ENCODE assay signal across 8 cellular contexts in genomic region chr16:50025544-50025931, GRCh38. TPM values are rescaled to one million over a fixed set of nuclear protein-coding genes. Genes with fewer than 3 reads are reported as not detected.
DNase-seq lines count a peak whose midpoint lies in the region; ATAC-seq and TF ChIP-seq lines count a peak whose summit lies in the region.

No MANE protein-coding gene starts in this region.

- no peak overlapping the region for H2BK120ac ChIP-seq in neuronal stem cell (ENCODE audit: low read depth, low read length)

- H3K27ac ChIP-seq in esophagus muscularis mucosa (replicated peaks in 1 of 4) (peak overlapping the region; percentile 79 to 89 (median 86)), neuronal stem cell (replicated peaks; ENCODE audit: low read length) (peak overlapping the region; percentile 25)

- peaks cover 23 to 39% (median 33%) of the 10 kb centered on the region in 4 donors for H3K4me1 ChIP-seq in esophagus muscularis mucosa
- peaks cover 4 to 6% of the 10 kb centered on the region in 2 donors for H3K4me1 ChIP-seq in neuronal stem cell (ENCODE audit: control insufficient read depth in 2 of 2, insufficient read depth in 1 of 2, low read depth in 1 of 2, low read length in 2 of 2)

- H3K18ac ChIP-seq in neuronal stem cell (ENCODE audit: low read length) = peak overlapping the region; percentile 91

- no peak overlapping the region for H2BK12ac ChIP-seq in neuronal stem cell (ENCODE audit: low read length)

- H2AFZ ChIP-seq in neuronal stem cell (ENCODE audit: low read length) = peak overlapping the region; percentile 91

- peak overlapping the region; percentile 64 for H2BK15ac ChIP-seq in neuronal stem cell (ENCODE audit: low read length)

- TF ChIP-seq POLR2A in esophagus muscularis mucosa (IDR thresholded peaks at IDR 0.05; ENCODE audit: low read depth) = no peak

- no peak overlapping the region for H4K91ac ChIP-seq in neuronal stem cell (ENCODE audit: low read depth, low read length, poor library complexity)

- no peaks in the 10 kb centered on the region for H3K27me3 ChIP-seq in esophagus muscularis mucosa
- H3K27me3 ChIP-seq in neuronal stem cell (ENCODE audit: control insufficient read depth in 3 of 3, insufficient read depth in 3 of 3, low read depth in 1 of 3, low read length in 3 of 3) = no peaks in the 10 kb centered on the region

- H3K4me3 ChIP-seq in esophagus muscularis mucosa (peak overlapping the region; percentile 77 to 99 (median 94)), neuronal stem cell (ENCODE audit: low read length in 2 of 2) (peak overlapping the region; percentile 79 to 96)

- H2BK5ac ChIP-seq in neuronal stem cell (ENCODE audit: low read length) = peak overlapping the region; percentile 87

- H2AK5ac ChIP-seq in neuronal stem cell (ENCODE audit: low read depth, low read length) = peak overlapping the region; percentile 1

- peak overlapping the region; percentile 99 for H3K23ac ChIP-seq in neuronal stem cell (ENCODE audit: low read depth, low read length, poor library complexity)

- H3K4me2 ChIP-seq in neuronal stem cell (ENCODE audit: insufficient read depth, low read length, poor library complexity, severe bottlenecking) = peak overlapping the region; percentile 82

- H3K79me1 ChIP-seq in neuronal stem cell (ENCODE audit: low read depth, low read length) = peaks cover 9% of the 10 kb centered on the region

- intact Hi-C loops in esophagus muscularis mucosa (cut with DNase I) = loop anchor here (2.0 to 10.0 kb wide), 5 partner anchors 41 to 769 kb away; partner anchors contain the start of gene TENT4B

- DNase-seq in ACHN (peak; percentile 41), HuH-7 (ENCODE audit: low spot score) (peak; percentile 14), esophagus muscularis mucosa (ENCODE audit: extremely low spot score) (no peak), neuronal stem cell (ENCODE audit: low spot score) (no peak), GF-D8 (lab: John Stamatoyannopoulos, UW) (no peak), epidermal melanocyte (ENCODE audit: insufficient read length, low spot score) (no peak)
- peak; percentile 3 to 7 for DNase-seq in activated CD4-positive, alpha-beta T cell treated with anti-CD3 and anti-CD28 coated beads, Interleukin-2, amount 50 U/mL, for 24 hours (ENCODE audit: low read depth in 1 of 2, low spot score in 1 of 2)

- H3K4ac ChIP-seq in neuronal stem cell (ENCODE audit: low read length) = no peak overlapping the region

- peak overlapping the region; percentile 91 for H3K14ac ChIP-seq in neuronal stem cell (ENCODE audit: low read length)

- H3K9me3 ChIP-seq in esophagus muscularis mucosa (no peaks in the 10 kb centered on the region), neuronal stem cell (replicated peaks in 1 of 2; ENCODE audit: control insufficient read depth in 2 of 2, insufficient read depth in 1 of 2, low read depth in 1 of 2, low read length in 2 of 2) (no peaks in the 10 kb centered on the region)

- ATAC-seq in GM19035 (IDR thresholded peaks at IDR 0.05; ENCODE audit: unreplicated experiment) = peak; percentile 16

- WGBS in esophagus muscularis mucosa = under 1% methylated on average over 17 of the region's 17 CpGs
- no CpG with 5 or more reads among the region's 17 CpGs for WGBS in neuronal stem cell (ENCODE audit: extremely low coverage in 2 of 2, insufficient read length in 2 of 2, insufficient replicate concordance in 1 of 2), 2 donors

- H3K36me3 ChIP-seq in esophagus muscularis mucosa = peaks cover 0 to 18% (median 8%) of the 10 kb centered on the region in 4 donors
- H3K36me3 ChIP-seq in neuronal stem cell (replicated peaks in 1 of 2; ENCODE audit: control insufficient read depth in 2 of 2, insufficient read depth in 2 of 2, low read length in 2 of 2) = peaks cover 0 to 33% of the 10 kb centered on the region in 2 donors

- no peak for TF ChIP-seq EP300 in esophagus muscularis mucosa (IDR thresholded peaks at IDR 0.05)

- in situ Hi-C loops in ACHN (cut with HindIII; ENCODE audit: low pct_ligation_motif_present, low pct_unique_long_range_greater_than_20kb, low sequenced_read_pairs) = no loop called here

- no peak overlapping the region for H4K8ac ChIP-seq in neuronal stem cell (ENCODE audit: low read depth, low read length)

- H3K9ac ChIP-seq in neuronal stem cell (ENCODE audit: low read depth, low read length, poor library complexity) = peak overlapping the region; percentile 64

- TF ChIP-seq CTCF in esophagus muscularis mucosa (IDR thresholded peaks at IDR 0.05) = no peak

RNA-seq across cellular contexts. Expression of gene CNEP1R1, which starts 0.5 kb away (rescaled TPM):
- total RNA-seq in esophagus muscularis mucosa = 10 to 100 TPM; 11.2 to 18.7 (median 14.2) TPM
- polyA plus RNA-seq in neuronal stem cell (2013, experiment 1 of 2) = 19.1 TPM
- 19.2 TPM for polyA plus RNA-seq in neuronal stem cell (2013, experiment 2 of 2)

RNA-seq across cellular contexts. Expression of gene HEATR3, which starts 40.2 kb away (rescaled TPM):
- 10 to 100 TPM in 3 of 4 donors, 1 to 10 TPM in 1; 10.0 to 25.7 (median 12.4) TPM for total RNA-seq in esophagus muscularis mucosa
- polyA plus RNA-seq in neuronal stem cell (2013, experiment 1 of 2) = 12.8 TPM
- 11.8 TPM for polyA plus RNA-seq in neuronal stem cell (2013, experiment 2 of 2)

Comparison
In these comparisons a context has a peak if more than half of its experiments do, and no peak if none do; other contexts are left out.
1. DNase-seq: peak in ACHN (single experiment), HuH-7 (single experiment) and activated CD4-positive, alpha-beta T cell treated with anti-CD3 and anti-CD28 coated beads, Interleukin-2, amount 50 U/mL, for 24 hours (2 of 2); none in esophagus muscularis mucosa (single experiment), neuronal stem cell (single experiment), GF-D8 (single experiment) and epidermal melanocyte (single experiment).